ENCODE assay signal across 26 cellular contexts in the genomic region with DNA sequence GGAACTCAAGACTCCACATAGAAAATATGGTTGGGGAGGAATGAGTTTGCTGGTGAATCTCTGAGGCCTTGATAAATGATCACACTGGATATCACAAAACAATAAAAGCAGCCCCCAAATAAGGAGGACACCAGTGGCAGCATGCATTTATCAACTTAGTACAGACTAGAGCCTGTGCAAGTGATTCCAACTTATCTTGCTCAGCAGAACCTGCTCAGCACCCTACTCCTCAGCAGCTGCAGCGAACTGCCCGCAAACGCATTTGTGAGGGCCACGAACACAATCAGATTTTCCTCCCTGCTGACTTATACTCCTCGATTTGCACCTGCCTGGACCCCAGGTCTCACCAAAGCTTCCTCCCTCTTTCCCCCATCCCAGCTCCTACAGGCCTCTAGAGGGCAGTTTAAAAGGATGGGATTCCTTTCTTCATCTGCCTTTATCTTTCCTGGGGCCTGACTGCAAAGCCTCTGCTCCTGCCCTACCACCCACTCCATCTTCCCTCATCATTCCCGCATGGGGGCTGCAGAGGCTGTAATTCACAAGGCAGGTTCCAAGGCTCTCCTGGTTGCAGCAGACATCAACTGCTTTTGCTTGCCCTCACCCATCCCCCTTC. TPM values are rescaled to one million over a fixed set of nuclear protein-coding genes. Genes with fewer than 3 reads are reported as not detected.
DNase-seq lines count a peak whose midpoint lies in the region; ATAC-seq and TF ChIP-seq lines count a peak whose summit lies in the region.
"Had no signal": no experiment of that assay in that cellular context is flagged by ENCODE, and none has a peak within 500 bp of the region (broad histone marks: within the 10 kb centered on the region; RNA-seq: fewer than 3 reads in every experiment).

No MANE protein-coding gene starts in this region.

- no peak overlapping the region for H3K4me2 ChIP-seq in trophoblast cell (ENCODE audit: low read length)
- H3K4me2 ChIP-seq: PC-9 had no signal

- no peak overlapping the region for H2AK5ac ChIP-seq in trophoblast cell (ENCODE audit: low read length)

- H4K8ac ChIP-seq in trophoblast cell (ENCODE audit: low read depth, low read length), result no peak overlapping the region

- no peaks in the 10 kb centered on the region for H3K79me1 ChIP-seq in trophoblast cell (ENCODE audit: low read length)

- no peak overlapping the region for H2BK5ac ChIP-seq in trophoblast cell (ENCODE audit: low read depth, low read length, poor library complexity)

- H3K9me3 Mint-ChIP-seq in WTC11 (peaks cover 20% of the 10 kb centered on the region), endodermal cell (peaks cover 18% of the 10 kb centered on the region)

- H3K4me3 ChIP-seq in HEK293 (ENCODE audit: low read depth, low read length) (no peak overlapping the region), endodermal cell (ENCODE audit: low read length) (no peak overlapping the region), trophoblast cell (ENCODE audit: low read depth, low read length) (no peak overlapping the region)
- H3K4me3 ChIP-seq: MG63, PC-9, SK-N-MC had no signal

- peak overlapping the region; percentile 70 for H3K23ac ChIP-seq in trophoblast cell (ENCODE audit: low read length)

- H3K4me1 Mint-ChIP-seq in WTC11 (no peaks in the 10 kb centered on the region), endodermal cell (no peaks in the 10 kb centered on the region)
- H3K4me1 Mint-ChIP-seq: CD8-positive, alpha-beta memory T cell had no signal

- H3K27ac Mint-ChIP-seq in WTC11 (no peak overlapping the region), endodermal cell (no peak overlapping the region)
- H3K27ac Mint-ChIP-seq: CD14-positive monocyte, HFFc6 had no signal

- TF ChIP-seq CTCF in HEK293 (tag by site-specific recombination; IDR thresholded peaks at IDR 0.05), result no peak
- no peak for TF ChIP-seq CTCF in WTC11 (IDR thresholded peaks at IDR 0.05)
- TF ChIP-seq CTCF in endodermal cell (conservative IDR thresholded peaks at IDR 0.05), result peak; percentile 58
- TF ChIP-seq CTCF in RWPE1 (conservative IDR thresholded peaks at IDR 0.05; ENCODE audit: low read depth), result no peak

- H3K27me3 Mint-ChIP-seq in WTC11 (ENCODE audit: low read depth), result no peaks in the 10 kb centered on the region
- H3K27me3 Mint-ChIP-seq in endodermal cell (ENCODE audit: insufficient read depth), result no peaks in the 10 kb centered on the region

- H3K18ac ChIP-seq in trophoblast cell (ENCODE audit: low read length), result no peak overlapping the region

- H4K91ac ChIP-seq in trophoblast cell (ENCODE audit: low read depth, low read length), result no peak overlapping the region

- H3K9ac ChIP-seq in endodermal cell (ENCODE audit: extremely low read depth, low read length, poor library complexity, severe bottlenecking) (no peak overlapping the region), trophoblast cell (ENCODE audit: low read length) (no peak overlapping the region)

- H2BK12ac ChIP-seq in trophoblast cell (ENCODE audit: low read length), result no peak overlapping the region

- H3K9me3 ChIP-seq in HEK293 (ENCODE audit: control insufficient read depth, insufficient read depth, low read depth, low read length) (no peaks in the 10 kb centered on the region), endodermal cell (ENCODE audit: control insufficient read depth, low read length) (peaks cover 20% of the 10 kb centered on the region), trophoblast cell (ENCODE audit: insufficient read depth, low read depth, low read length) (no peaks in the 10 kb centered on the region)
- H3K9me3 ChIP-seq: BE2C had no signal

- peak; percentile 72 for ATAC-seq in WTC11

- H3K36me3 ChIP-seq in HEK293 (ENCODE audit: control insufficient read depth in 2 of 2, insufficient read depth in 1 of 2, low read length in 2 of 2), result peaks cover 0 to 85% of the 10 kb centered on the region in 2 experiments; a peak in 1 of 3 replicates
- H3K36me3 ChIP-seq in endodermal cell (ENCODE audit: control insufficient read depth, insufficient read depth, low read length), result peaks cover 40% of the 10 kb centered on the region
- H3K36me3 ChIP-seq in trophoblast cell (ENCODE audit: control insufficient read depth in 1 of 2, insufficient read depth in 2 of 2, low read length in 2 of 2), result peaks cover 3 to 13% of the 10 kb centered on the region in 2 experiments
- H3K36me3 ChIP-seq: BE2C had no signal

- no peak overlapping the region for H2AFZ ChIP-seq in trophoblast cell (ENCODE audit: insufficient read depth, low read length, poor library complexity)
- H2AFZ ChIP-seq: PC-9 had no signal

- no peak overlapping the region for H4K12ac ChIP-seq in trophoblast cell (ENCODE audit: low read depth, low read length)

- H3K4me1 ChIP-seq in HEK293 (ENCODE audit: control insufficient read depth, insufficient read depth, low read length) (no peaks in the 10 kb centered on the region), endodermal cell (ENCODE audit: control insufficient read depth, insufficient read depth, low read length) (no peaks in the 10 kb centered on the region), trophoblast cell (ENCODE audit: control insufficient read depth in 1 of 2, insufficient read depth in 2 of 2, low read length in 2 of 2) (no peaks in the 10 kb centered on the region)
- H3K4me1 ChIP-seq: BE2C had no signal

- 92% methylated on average over 6 of the region's 6 CpGs for WGBS in endodermal cell (ENCODE audit: insufficient coverage in 1 of 2, insufficient read length in 1 of 2), 2 experiments
- no CpG with 5 or more reads among the region's 6 CpGs for WGBS in trophoblast cell (ENCODE audit: extremely low coverage, insufficient coverage, insufficient read length)

- no peak overlapping the region for H3K4ac ChIP-seq in trophoblast cell (ENCODE audit: low read depth, low read length)

- no peak overlapping the region for H2BK120ac ChIP-seq in trophoblast cell (ENCODE audit: insufficient read depth, low read length, poor library complexity)

- H3K27me3 ChIP-seq in endodermal cell (ENCODE audit: control insufficient read depth, insufficient read depth, low read length, poor library complexity, severe bottlenecking) (no peaks in the 10 kb centered on the region), trophoblast cell (ENCODE audit: insufficient read depth, low read length) (no peaks in the 10 kb centered on the region)
- H3K27me3 ChIP-seq: BE2C, MG63 had no signal

- no peak for DNase-seq in WTC11 (ENCODE audit: low spot score)
- DNase-seq in endodermal cell, result no peak
- DNase-seq in trophoblast cell, result no peak
- no peak for DNase-seq in AG08396 (ENCODE audit: low spot score)
- no peak for DNase-seq in stimulated activated CD4-positive, alpha-beta T cell treated with anti-CD3 and anti-CD28 coated beads, Interleukin-12 subunit alpha, Interleukin-12 subunit beta, amount 100 ng/mL, for 4 hours
- no peak for DNase-seq in RWPE1 (ENCODE audit: low spot score)
- DNase-seq: BE2C; CD8-positive, alpha-beta memory T cell; DMS79 treated with DMSO at 0.1 percent for 48 hours; GF-D8; HFFc6; KBM-7; MG63; NCI-H1694; NCI-H2029 treated with DMSO at 0.1 percent for 48 hours; NCI-H446 treated with DMSO at 0.1 percent for 48 hours; NCI-H82; NK-92 treated with Interleukin-12 subunit alpha and Interleukin-12 subunit beta, amount 100 ng/mL, for 24 hours; PC-9; RPMI8226; SHP77 treated with DMSO at 0.1 percent for 48 hours had no signal

- no peaks in the 10 kb centered on the region for H3K79me2 ChIP-seq in trophoblast cell (ENCODE audit: control insufficient read depth, insufficient read depth, low read length, poor library complexity)

- CTCF ChIA-PET in HEK293 (lab: Yijun Ruan, JAX), result no interaction called here
- CTCF ChIA-PET in WTC11 (lab: Charles Lee), result interaction anchor here (0.7 to 1.3 kb wide), 4 partner anchors 9 to 26 kb away, joined by 3 to 6 read pairs (median 4); no protein-coding TSS in a partner anchor
- CTCF ChIA-PET in RWPE1 (lab: Yijun Ruan, JAX), result no interaction called here

- H3K27ac ChIP-seq in HEK293 (ENCODE audit: extremely low read depth, low read depth, low read length) (no peak overlapping the region), endodermal cell (ENCODE audit: low read depth, low read length) (no peak overlapping the region), trophoblast cell (ENCODE audit: low read depth, low read length) (no peak overlapping the region), RWPE1 (no peak overlapping the region)
- H3K27ac ChIP-seq: PC-9, SK-N-MC had no signal

- POLR2A ChIA-PET in HEK293 (lab: Yijun Ruan, JAX) (no interaction called here), WTC11 (lab: Charles Lee) (interaction anchor here (0.6 kb wide), 1 partner anchor 839 kb away, joined by 3 read pairs; no protein-coding TSS in a partner anchor), RWPE1 (lab: Yijun Ruan, JAX; ENCODE audit: low non-redundant PET) (no interaction called here)

- H3K4me3 Mint-ChIP-seq in WTC11 (no peak overlapping the region), endodermal cell (no peak overlapping the region)
- H3K4me3 Mint-ChIP-seq: CD14-positive monocyte; CD8-positive, alpha-beta memory T cell; HFFc6 had no signal

- H3K36me3 Mint-ChIP-seq in WTC11 (peaks cover 64% of the 10 kb centered on the region), endodermal cell (ENCODE audit: low read depth) (peaks cover 64% of the 10 kb centered on the region)

- H3K14ac ChIP-seq in trophoblast cell (ENCODE audit: low read length), result no peak overlapping the region

TF ChIP-seq in HEK293, 187 proteins besides CTCF, POLR2A, EP300 and RAD21:
- TF ChIP-seq EGR2 (tag by site-specific recombination; IDR thresholded peaks at IDR 0.05; ENCODE audit: low read depth) (0 out of 2 replicates have a peak, but pooled peaks have one; percentile 15), ZNF48 (tag by site-specific recombination; IDR thresholded peaks at IDR 0.05) (no peak), SP3 (tag by site-specific recombination; IDR thresholded peaks at IDR 0.05) (no peak), ZNF707 (tag by site-specific recombination; IDR thresholded peaks at IDR 0.05) (no peak)

RNA-seq across cellular contexts. Expression of a gene that starts 41.2 kb away (rescaled TPM):
- total RNA-seq in WTC11 (2021) (65.1 to 76.7 TPM (median 66.5 TPM) in 3 replicates), endodermal cell (10 to 100 TPM; 41.7 to 55.2 TPM)
- polyA plus RNA-seq in endodermal cell (2013, experiment 1 of 2), result 28.1 TPM
- 26.3 TPM for polyA plus RNA-seq in endodermal cell (2013, experiment 2 of 2)
- polyA plus RNA-seq in trophoblast cell (2013), result 12.1 TPM in 2 replicates

RNA-seq across cellular contexts. Expression of a gene that starts 46.4 kb away (rescaled TPM):
- total RNA-seq in WTC11 (2021) (0.92 to 2.2 TPM (median 1.5 TPM) in 3 replicates), endodermal cell (1 to 10 TPM; 1.2 to 1.3 TPM)
- 0.61 TPM for polyA plus RNA-seq in endodermal cell (2013, experiment 1 of 2)
- 0.58 TPM for polyA plus RNA-seq in endodermal cell (2013, experiment 2 of 2)
- polyA plus RNA-seq in trophoblast cell (2013), result 0.31 and 0.36 TPM in 2 replicates
- total RNA-seq: A673; CD8-positive, alpha-beta memory T cell; LHCN-M2 had no signal
- polyA plus RNA-seq: CD14-positive monocyte; CD8-positive, alpha-beta memory T cell had no signal

RNA-seq across cellular contexts. Expression of a gene that starts 52.4 kb away (rescaled TPM):
- total RNA-seq in WTC11 (2021) (19.3 to 24.7 TPM (median 23.7 TPM) in 3 replicates), endodermal cell (10 to 100 TPM; 24.0 to 56.3 TPM)
- polyA plus RNA-seq in endodermal cell (2013, experiment 1 of 2), result 14.2 TPM
- polyA plus RNA-seq in endodermal cell (2013, experiment 2 of 2), result 13.1 TPM
- 3.4 and 3.7 TPM in 2 replicates for polyA plus RNA-seq in trophoblast cell (2013)
- polyA plus RNA-seq: CD14-positive monocyte had no signal
